Comparison of ENCODE assay signal across 13 cellular contexts in genomic region chr2:200767111-200767885, GRCh38. TPM values are rescaled to one million over a fixed set of nuclear protein-coding genes. Genes with fewer than 3 reads are reported as not detected.
DNase-seq lines count a peak whose midpoint lies in the region; ATAC-seq and TF ChIP-seq lines count a peak whose summit lies in the region.
"Had no signal": no experiment of that assay in that cellular context is flagged by ENCODE, and none has a peak within 500 bp of the region (broad histone marks: within the 10 kb centered on the region; RNA-seq: fewer than 3 reads in every experiment).

No MANE protein-coding gene starts in this region.

- H3K18ac ChIP-seq in mesenchymal stem cell (ENCODE audit: low read depth in 1 of 2, low read length in 2 of 2), result no peak overlapping the region

- CTCF ChIA-PET in mammary epithelial cell (lab: Charles Lee; ENCODE audit: low non-redundant PET), result no interaction called here
- CTCF ChIA-PET in MCF 10A (lab: Yijun Ruan, JAX), result interaction anchor here (0.6 to 2.1 kb wide), 8 partner anchors 11 to 689 kb away, joined by 3 to 9 read pairs (median 3); no protein-coding TSS in a partner anchor

- 57% methylated on average over 12 of the region's 12 CpGs for WGBS in mammary epithelial cell (ENCODE audit: low coverage, missing lambda C conversion rate)
- 97% methylated on average over 10 of the region's 12 CpGs for WGBS in mesenchymal stem cell
- WGBS in testis, 2 donors, result 85 to 87% methylated on average over 10 to 12 of the region's 12 CpGs

- H3K27ac ChIP-seq in mammary epithelial cell (ENCODE audit: insufficient read depth, low read depth, low read length) (peak overlapping the region; percentile 83), colonic mucosa (no peak overlapping the region), mesenchymal stem cell (ENCODE audit: low read length, poor library complexity, severe bottlenecking) (no peak overlapping the region), testis (no peak overlapping the region)

- H2BK5ac ChIP-seq in mesenchymal stem cell (ENCODE audit: low read depth, low read length, poor library complexity, severe bottlenecking), result no peak overlapping the region

- H3K4me2 ChIP-seq in mammary epithelial cell (ENCODE audit: insufficient read depth, low read depth, low read length), result peak overlapping the region; percentile 27
- H3K4me2 ChIP-seq in mesenchymal stem cell (ENCODE audit: low read length, poor library complexity, severe bottlenecking), result no peak overlapping the region

- DNase-seq in mammary epithelial cell (peak; percentile 57), MCF 10A (ENCODE audit: unreplicated experiment) (no peak), colonic mucosa (peak; percentile 38), mesenchymal stem cell (no peak), testis (no peak), occipital lobe (lab: John Stamatoyannopoulos, UW) (no peak)
- DNase-seq: Caco-2, H9, NCI-H1694 treated with DMSO at 0.1 percent for 48 hours, NCI-H2171 treated with DMSO at 0.1 percent for 48 hours, SIG-M5 had no signal

- no peak for TF ChIP-seq CTCF in mammary epithelial cell (conservative IDR thresholded peaks at IDR 0.05 in 1 of 2, IDR thresholded peaks at IDR 0.05 in 1 of 2; ENCODE audit: extremely low read depth in 1 of 2, insufficient read depth in 1 of 2, low read depth in 1 of 2, low read length in 2 of 2)
- TF ChIP-seq CTCF in MCF 10A (IDR thresholded peaks at IDR 0.05; ENCODE audit: unreplicated experiment), result no peak
- no peak for TF ChIP-seq CTCF in colonic mucosa (IDR thresholded peaks at IDR 0.05)
- TF ChIP-seq CTCF in testis (IDR thresholded peaks at IDR 0.05), result no peak

- H2BK120ac ChIP-seq in mesenchymal stem cell (ENCODE audit: low read depth, low read length), result no peak overlapping the region

- dilution Hi-C loops in mammary epithelial cell (cut with HindIII; ENCODE audit: low sequenced_read_pairs), result no loop called here

- H3K79me2 ChIP-seq in mammary epithelial cell (ENCODE audit: insufficient read depth, low read length), result no peaks in the 10 kb centered on the region

- H4K20me1 ChIP-seq in mammary epithelial cell (ENCODE audit: insufficient read depth, low read length), result no peaks in the 10 kb centered on the region

- peaks cover 49% of the 10 kb centered on the region for H3K4me1 ChIP-seq in mammary epithelial cell (ENCODE audit: insufficient read depth, low read length)
- no peaks in the 10 kb centered on the region for H3K4me1 ChIP-seq in colonic mucosa
- peaks cover 9% of the 10 kb centered on the region for H3K4me1 ChIP-seq in mesenchymal stem cell (ENCODE audit: control insufficient read depth, insufficient read depth, low read depth, low read length)
- no peaks in the 10 kb centered on the region for H3K4me1 ChIP-seq in testis

- no peak overlapping the region for H4K8ac ChIP-seq in mesenchymal stem cell (ENCODE audit: low read length)

- in situ Hi-C loops in mammary epithelial cell (cut with MboI; ENCODE audit: low sequenced_read_pairs in 2 of 2), result no loop called here

- H3K23ac ChIP-seq in mesenchymal stem cell (ENCODE audit: low read length in 2 of 2), result no peak overlapping the region

- H2AFZ ChIP-seq in mammary epithelial cell (ENCODE audit: low read depth, low read length) (peak overlapping the region; percentile 74), mesenchymal stem cell (ENCODE audit: low read depth, low read length) (no peak overlapping the region)

- TF ChIP-seq POLR2A in testis (IDR thresholded peaks at IDR 0.05), result no peak

- POLR2A ChIA-PET in MCF 10A (lab: Yijun Ruan, JAX), result interaction anchor here (0.7 to 3.7 kb wide), 9 partner anchors 11 to 97 kb away, joined by 3 to 51 read pairs (median 5); partner anchors contain the start of gene CLK1

- peaks cover 43% of the 10 kb centered on the region for H3K4me1 Mint-ChIP-seq in MCF 10A (ENCODE audit: insufficient read depth, unreplicated experiment)

- no peak overlapping the region for H3K27ac Mint-ChIP-seq in MCF 10A (ENCODE audit: low read depth, unreplicated experiment)
- H3K27ac Mint-ChIP-seq: H9 had no signal

- H3K79me1 ChIP-seq in mesenchymal stem cell (replicated peaks; ENCODE audit: low read length, poor library complexity, severe bottlenecking), result no peaks in the 10 kb centered on the region

- peak overlapping the region in 1 of 2 experiments; percentile 32 for H2BK12ac ChIP-seq in mesenchymal stem cell (ENCODE audit: low read length in 2 of 2)

- H3K9me3 ChIP-seq in mammary epithelial cell (replicated peaks; ENCODE audit: insufficient read depth, low read length) (no peaks in the 10 kb centered on the region), colonic mucosa (no peaks in the 10 kb centered on the region), mesenchymal stem cell (ENCODE audit: control insufficient read depth, low read length) (no peaks in the 10 kb centered on the region), testis (no peaks in the 10 kb centered on the region)
- H3K9me3 ChIP-seq: Caco-2 had no signal

- H3K4me3 Mint-ChIP-seq in MCF 10A (ENCODE audit: unreplicated experiment), result no peak overlapping the region
- H3K4me3 Mint-ChIP-seq: CD14-positive monocyte, H9 had no signal

- H2AK5ac ChIP-seq in mesenchymal stem cell (ENCODE audit: low read length, severe bottlenecking), result no peak overlapping the region

- H3K27me3 ChIP-seq in mammary epithelial cell (ENCODE audit: insufficient read depth, low read length), result no peaks in the 10 kb centered on the region
- H3K27me3 ChIP-seq in colonic mucosa, result no peaks in the 10 kb centered on the region
- H3K27me3 ChIP-seq in mesenchymal stem cell (ENCODE audit: control insufficient read depth in 1 of 2, insufficient read depth in 1 of 2, low read length in 2 of 2), result no peaks in the 10 kb centered on the region
- no peaks in the 10 kb centered on the region for H3K27me3 ChIP-seq in testis

- ATAC-seq in HG02571 (IDR thresholded peaks at IDR 0.05; ENCODE audit: unreplicated experiment), result no peak

- no peaks in the 10 kb centered on the region for H3K36me3 Mint-ChIP-seq in MCF 10A (ENCODE audit: insufficient read depth, unreplicated experiment)

- H3K14ac ChIP-seq in mesenchymal stem cell (ENCODE audit: low read length in 2 of 2), result no peak overlapping the region

- H3K9ac ChIP-seq in mammary epithelial cell (ENCODE audit: insufficient read depth, low read length) (no peak overlapping the region), colonic mucosa (ENCODE audit: low read depth in 2 of 2, low read length in 2 of 2) (no peak overlapping the region), mesenchymal stem cell (ENCODE audit: low read length) (no peak overlapping the region)

- no peak overlapping the region for H4K91ac ChIP-seq in mesenchymal stem cell (ENCODE audit: low read length)

- H3K4me3 ChIP-seq in mammary epithelial cell (replicated peaks in 1 of 3; ENCODE audit: insufficient read depth in 1 of 3, low read depth in 2 of 3, low read length in 3 of 3) (no peak overlapping the region), colonic mucosa (no peak overlapping the region), mesenchymal stem cell (ENCODE audit: insufficient read depth in 1 of 2, low read depth in 1 of 2, low read length in 2 of 2) (no peak overlapping the region), testis (no peak overlapping the region)

- H2BK15ac ChIP-seq in mesenchymal stem cell (ENCODE audit: low read depth, poor library complexity, severe bottlenecking), result peak overlapping the region; percentile 33

- intact Hi-C loops in mammary epithelial cell (cut with micrococcal nuclease), result loop anchor here (5.0 kb wide), 1 partner anchor 95 kb away; the partner anchor contains the start of gene CLK1
- intact Hi-C loops in MCF 10A (cut with micrococcal nuclease), result no loop called here
- intact Hi-C loops in colonic mucosa (cut with DNase I), result no loop called here
- intact Hi-C loops in testis (cut with DNase I; ENCODE audit: low total_unique reads), result no loop called here

- peaks cover 2% of the 10 kb centered on the region for H3K9me3 Mint-ChIP-seq in MCF 10A (ENCODE audit: unreplicated experiment)
- H3K9me3 Mint-ChIP-seq: CD14-positive monocyte, H9 had no signal

- BruUV-seq in mammary epithelial cell (replicated peaks; lab: Mats Ljungman, UMichigan), result no TSS peak
- no TSS peak for BruUV-seq in MCF 10A (replicated peaks; lab: Mats Ljungman, UMichigan)

- no peak overlapping the region for H3K4ac ChIP-seq in mesenchymal stem cell (ENCODE audit: low read depth in 1 of 2, low read length in 2 of 2)

- no peaks in the 10 kb centered on the region for H3K27me3 Mint-ChIP-seq in MCF 10A (ENCODE audit: insufficient read depth, unreplicated experiment)

- H3K36me3 ChIP-seq in mammary epithelial cell (ENCODE audit: insufficient read depth, low read length) (no peaks in the 10 kb centered on the region), colonic mucosa (no peaks in the 10 kb centered on the region), mesenchymal stem cell (ENCODE audit: control insufficient read depth in 1 of 2, insufficient read depth in 2 of 2, low read depth in 1 of 2, low read length in 2 of 2) (no peaks in the 10 kb centered on the region), testis (ENCODE audit: low read depth, missing control alignments) (no peaks in the 10 kb centered on the region)

RNA-seq across cellular contexts. Expression of gene BZW1, which starts 44.4 kb away (rescaled TPM):
- total RNA-seq in mammary epithelial cell (100 to 1,000 TPM; 350 to 501 TPM), MCF 10A (2022) (353 and 371 TPM in 2 replicates), colonic mucosa (100 to 1,000 TPM; 253 to 257 TPM), testis (100 to 1,000 TPM; 238 to 284 TPM), occipital lobe (444 TPM)
- polyA plus RNA-seq in mammary epithelial cell (288 TPM), testis (ENCODE audit: insufficient read depth, low read depth, low replicate concordance) (267 TPM)
- polyA minus RNA-seq in mammary epithelial cell, result 855 TPM
- 154 TPM for polyA plus RNA-seq in mesenchymal stem cell (2013, experiment 1 of 2)
- 163 TPM for polyA plus RNA-seq in mesenchymal stem cell (2013, experiment 2 of 2)

Comparison
In these comparisons a context has a peak if more than half of its experiments do, and no peak if none do; other contexts are left out.
1. DNase-seq: peak in mammary epithelial cell (single experiment) and colonic mucosa (single experiment); none in MCF 10A (single experiment), mesenchymal stem cell (single experiment), testis (single experiment) and occipital lobe (single experiment).